ENCODE assay signal across 17 cellular contexts in genomic region chr7:80313067-80313626, GRCh38.
DNase-seq lines count a peak whose midpoint lies in the region; ATAC-seq, FAIRE-seq and TF ChIP-seq lines count a peak whose summit lies in the region.
"Had no signal": no experiment of that assay in that cellular context is flagged by ENCODE, and none has a peak within 500 bp of the region (broad histone marks: within the 10 kb centered on the region; RNA-seq: fewer than 3 reads in every experiment).

No MANE protein-coding gene starts in this region.

- no peak for ATAC-seq in foreskin keratinocyte
- ATAC-seq in activated CD4-positive, CD25-positive, alpha-beta regulatory T cell treated with anti-CD3 and anti-CD28 coated beads, Interleukin-2, amount 50 U/mL, for 24 hours, result no peak
- no peak for ATAC-seq in GM21576 (IDR thresholded peaks at IDR 0.05; ENCODE audit: unreplicated experiment)

- no peak overlapping the region for H3K4me3 Mint-ChIP-seq in HFFc6
- no peak overlapping the region for H3K4me3 Mint-ChIP-seq in astrocyte (ENCODE audit: unreplicated experiment)
- H3K4me3 Mint-ChIP-seq: CD14-positive monocyte, IgD-negative memory B cell had no signal

- no peaks in the 10 kb centered on the region for H3K36me3 ChIP-seq in astrocyte (ENCODE audit: insufficient read depth, low read length)
- H3K36me3 ChIP-seq in smooth muscle cell (ENCODE audit: low read depth), result no peaks in the 10 kb centered on the region
- H3K36me3 ChIP-seq: SJCRH30 had no signal

- no peak overlapping the region for H2AFZ ChIP-seq in astrocyte (ENCODE audit: low read depth, low read length)
- no peak overlapping the region for H2AFZ ChIP-seq in smooth muscle cell (ENCODE audit: low read depth)

- H3K4me3 ChIP-seq in astrocyte (ENCODE audit: insufficient read depth, low read depth, low read length) (no peak overlapping the region), smooth muscle cell (no peak overlapping the region)
- H3K4me3 ChIP-seq: SJCRH30 had no signal

- WGBS in smooth muscle cell (ENCODE audit: low lambda C conversion rate), result 83% methylated on average over 6 of the region's 6 CpGs

- peak overlapping the region; percentile 12 for H3K4me2 ChIP-seq in astrocyte (ENCODE audit: low read length)
- no peak overlapping the region for H3K4me2 ChIP-seq in smooth muscle cell

- H3K27me3 ChIP-seq in astrocyte (ENCODE audit: insufficient read depth, low read length), result no peaks in the 10 kb centered on the region
- H3K27me3 ChIP-seq in foreskin keratinocyte, result no peaks in the 10 kb centered on the region
- no peaks in the 10 kb centered on the region for H3K27me3 ChIP-seq in smooth muscle cell (ENCODE audit: low read depth)
- H3K27me3 ChIP-seq: SJCRH30 had no signal

- H3K9me3 Mint-ChIP-seq in HFFc6 (no peaks in the 10 kb centered on the region), astrocyte (ENCODE audit: unreplicated experiment) (peaks cover 7% of the 10 kb centered on the region)

- peaks cover 45% of the 10 kb centered on the region for H3K4me1 Mint-ChIP-seq in HFFc6 (ENCODE audit: low read depth)
- H3K4me1 Mint-ChIP-seq in astrocyte (ENCODE audit: low read depth, unreplicated experiment), result peaks cover 9% of the 10 kb centered on the region
- H3K4me1 Mint-ChIP-seq: CD14-positive monocyte, IgD-negative memory B cell had no signal

- H3K27me3 Mint-ChIP-seq in HFFc6 (ENCODE audit: insufficient read depth) (no peaks in the 10 kb centered on the region), astrocyte (ENCODE audit: low read depth, unreplicated experiment) (peaks cover 4% of the 10 kb centered on the region)
- H3K27me3 Mint-ChIP-seq: IgD-negative memory B cell had no signal

- no peaks in the 10 kb centered on the region for H3K9me3 ChIP-seq in astrocyte (ENCODE audit: insufficient read depth, low read depth, low read length)
- no peaks in the 10 kb centered on the region for H3K9me3 ChIP-seq in smooth muscle cell (replicated peaks; ENCODE audit: low read depth)
- H3K9me3 ChIP-seq: SJCRH30 had no signal

- H3K79me2 ChIP-seq in astrocyte (ENCODE audit: insufficient read depth, low read length) (no peaks in the 10 kb centered on the region), smooth muscle cell (ENCODE audit: low read depth) (no peaks in the 10 kb centered on the region)

- no peak for FAIRE-seq in astrocyte (lab: Jason Lieb, UNC)
- FAIRE-seq: GM12892 had no signal

- DNase-seq in HFFc6 (no peak), astrocyte (ENCODE audit: low read depth) (no peak), foreskin keratinocyte (no peak), smooth muscle cell (lab: John Stamatoyannopoulos, UW; ENCODE audit: unreplicated experiment) (no peak), NAMALWA (ENCODE audit: low spot score) (no peak)
- DNase-seq: COR-L47, H7, Kasumi-1, NCI-H187, NCI-H526 treated with DMSO at 0.1 percent for 48 hours, RPMI8226, SJCRH30 had no signal

- H3F3A ChIP-seq in smooth muscle cell (ENCODE audit: low read depth), result peaks cover 4% of the 10 kb centered on the region

- H3K27ac ChIP-seq in astrocyte (ENCODE audit: low read depth, low read length) (peak overlapping the region; percentile 70), foreskin keratinocyte (peak overlapping the region; percentile 25), smooth muscle cell (ENCODE audit: low read depth) (peak overlapping the region; percentile 75)
- H3K27ac ChIP-seq: SJCRH30 had no signal

- H3K4me1 ChIP-seq in astrocyte (ENCODE audit: insufficient read depth, low read length) (peaks cover 11% of the 10 kb centered on the region), foreskin keratinocyte (peaks cover 27% of the 10 kb centered on the region), smooth muscle cell (ENCODE audit: low read depth) (no peaks in the 10 kb centered on the region)
- H3K4me1 ChIP-seq: SJCRH30 had no signal

- TF ChIP-seq CTCF in HFFc6 (IDR thresholded peaks at IDR 0.05) (no peak), astrocyte (IDR thresholded peaks at IDR 0.05; ENCODE audit: insufficient read depth, low read depth, low read length) (no peak), foreskin keratinocyte (conservative IDR thresholded peaks at IDR 0.05) (no peak), smooth muscle cell (IDR thresholded peaks at IDR 0.05; ENCODE audit: borderline replicate concordance, insufficient read depth, poor library complexity, severe bottlenecking) (no peak)

- H3K36me3 Mint-ChIP-seq in HFFc6 (ENCODE audit: low read depth) (0 out of 2 replicates have a peak, but pooled peaks cover 6% of the 10 kb centered on the region), astrocyte (ENCODE audit: low read depth, unreplicated experiment) (no peaks in the 10 kb centered on the region)
- H3K36me3 Mint-ChIP-seq: CD14-positive monocyte, IgD-negative memory B cell had no signal

- no peaks in the 10 kb centered on the region for H4K20me1 ChIP-seq in astrocyte (ENCODE audit: insufficient read depth, low read length)
- H4K20me1 ChIP-seq in smooth muscle cell (ENCODE audit: low read depth), result no peaks in the 10 kb centered on the region

- no peak overlapping the region for H3K9ac ChIP-seq in astrocyte (ENCODE audit: low read length)
- H3K9ac ChIP-seq in smooth muscle cell (ENCODE audit: low read depth), result no peak overlapping the region

- peak overlapping the region; percentile 97 for H3K27ac Mint-ChIP-seq in HFFc6
- H3K27ac Mint-ChIP-seq in astrocyte (ENCODE audit: unreplicated experiment), result no peak overlapping the region
- H3K27ac Mint-ChIP-seq: CD14-positive monocyte, IgD-negative memory B cell had no signal

Comparison
In these comparisons a context has a peak if more than half of its experiments do, and no peak if none do; other contexts are left out.
1. H3K27ac ChIP-seq: peak in every context shown above with its lines; median percentile 75 in smooth muscle cell; 70 in astrocyte; 25 in foreskin keratinocyte.